In the genomic region with DNA sequence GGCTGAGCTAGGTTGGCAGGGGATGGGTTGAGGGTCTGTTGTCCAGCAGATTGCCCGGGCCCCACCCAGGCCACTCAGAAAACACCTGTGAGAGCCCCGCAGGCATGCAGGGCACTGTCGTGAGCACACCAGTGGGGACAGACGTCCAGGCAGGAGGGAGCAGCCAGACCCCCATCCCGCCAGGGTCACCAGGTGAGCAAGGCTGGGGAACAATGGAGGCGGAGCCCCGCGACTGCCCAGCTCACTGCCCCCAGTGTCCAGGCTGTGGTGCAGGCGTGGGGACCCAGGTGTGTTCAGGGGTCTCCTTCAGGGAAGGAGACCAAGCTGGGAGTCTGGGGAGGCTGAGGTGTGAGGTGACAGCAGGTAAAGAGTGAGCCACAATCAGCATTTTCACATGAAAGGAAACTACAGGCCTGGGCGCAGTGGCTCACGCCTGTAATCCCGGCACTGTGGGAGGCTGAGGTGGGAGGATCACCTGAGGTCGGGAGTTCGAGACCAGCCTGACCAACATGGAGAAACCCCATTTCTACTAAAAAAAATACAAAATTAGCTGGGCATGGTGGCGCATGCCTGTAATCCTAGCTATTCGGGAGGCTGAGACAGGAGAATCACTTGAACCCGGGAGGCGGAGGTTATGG, we compare ENCODE assay signal across 28 cellular contexts. TPM values are rescaled to one million over a fixed set of nuclear protein-coding genes. Genes with fewer than 3 reads are reported as not detected.
DNase-seq lines count a peak whose midpoint lies in the region; ATAC-seq and TF ChIP-seq lines count a peak whose summit lies in the region.
"Had no signal": no experiment of that assay in that cellular context is flagged by ENCODE, and none has a peak within 500 bp of the region (broad histone marks: within the 10 kb centered on the region; RNA-seq: fewer than 3 reads in every experiment).

No MANE protein-coding gene starts in this region.

- H3K27ac ChIP-seq in left lung (no peak overlapping the region), uterus (no peak overlapping the region)
- H3K27ac ChIP-seq: C4-2B, tibial artery had no signal

- peaks cover 10 to 99% of the 10 kb centered on the region in 2 donors for H3K27me3 ChIP-seq in left lung
- no peaks in the 10 kb centered on the region for H3K27me3 ChIP-seq in uterus

- intact Hi-C loops in natural killer cell (cut with micrococcal nuclease) (no loop called here), left lung (cut with DNase I) (no loop called here), uterus (cut with DNase I; ENCODE audit: low total_unique reads) (no loop called here)

- H3K4me3 ChIP-seq in left lung: no peak overlapping the region
- no peak overlapping the region for H3K4me3 ChIP-seq in uterus
- H3K4me3 ChIP-seq: smooth muscle cell, tibial artery had no signal

- no peak for ATAC-seq in natural killer cell treated with Interleukin-12 subunit alpha and Interleukin-12 subunit beta and Interleukin-15 and Interleukin-18, amount 100 ng/mL, for 72 hours
- ATAC-seq in natural killer cell (no peak), left lung (no peak), GM21390 (IDR thresholded peaks at IDR 0.05; ENCODE audit: unreplicated experiment) (no peak)
- ATAC-seq: esophagus mucosa, HCT116, PC-3 had no signal

- no peak overlapping the region for H3K4me3 Mint-ChIP-seq in natural killer cell treated with Interleukin-12 subunit alpha and Interleukin-12 subunit beta and Interleukin-15 and Interleukin-18, amount 100 ng/mL, for 72 hours
- no peak overlapping the region for H3K4me3 Mint-ChIP-seq in natural killer cell
- H3K4me3 Mint-ChIP-seq: central memory CD8-positive, alpha-beta T cell; dendritic cell treated with granulocyte-macrophage colony-stimulating factor and Interleukin-4, amounts not matched to agents 40 ng/mL and 50 ng/mL, for 4 days; naive B cell had no signal

- DNase-seq in natural killer cell treated with Interleukin-12 subunit alpha and Interleukin-12 subunit beta and Interleukin-15 and Interleukin-18, amount 100 ng/mL, for 72 hours (ENCODE audit: low spot score): peak; percentile 49
- DNase-seq in natural killer cell (no peak), SK-N-DZ (ENCODE audit: low spot score) (peak; percentile 2), left lung (peak; percentile 29 to 66), uterus (peak; percentile 11 to 14), Ammon's horn (ENCODE audit: low spot score) (no peak)
- DNase-seq: activated CD4-positive, alpha-beta T cell treated with anti-CD3 and anti-CD28 coated beads for 4 hours; activated CD8-positive, alpha-beta memory T cell treated with anti-CD3 and anti-CD28 coated beads for 24 hours; activated gamma-delta T cell; foreskin fibroblast; midbrain; naive B cell; NCI-H1417 treated with DMSO at 0.1 percent for 48 hours; NCI-H2029 treated with DMSO at 0.1 percent for 48 hours; NCI-H526 treated with DMSO at 0.1 percent for 48 hours; NK-92 treated with Interleukin-12 subunit alpha and Interleukin-12 subunit beta, amount 100 ng/mL, for 24 hours; nucleus accumbens; PC-3; SIG-M5 had no signal

- no peaks in the 10 kb centered on the region for H3K9me3 Mint-ChIP-seq in natural killer cell treated with Interleukin-12 subunit alpha and Interleukin-12 subunit beta and Interleukin-15 and Interleukin-18, amount 100 ng/mL, for 72 hours
- H3K9me3 Mint-ChIP-seq in natural killer cell: no peaks in the 10 kb centered on the region
- H3K9me3 Mint-ChIP-seq: central memory CD8-positive, alpha-beta T cell; dendritic cell treated with granulocyte-macrophage colony-stimulating factor and Interleukin-4, amounts not matched to agents 40 ng/mL and 50 ng/mL, for 4 days had no signal

- H3K4me1 ChIP-seq in left lung (no peaks in the 10 kb centered on the region), uterus (peaks cover 0 to 30% of the 10 kb centered on the region in 2 donors)
- H3K4me1 ChIP-seq: Caco-2 had no signal

- H3K36me3 ChIP-seq in left lung (no peaks in the 10 kb centered on the region), uterus (no peaks in the 10 kb centered on the region)
- H3K36me3 ChIP-seq: tibial artery had no signal

- H3K9me3 ChIP-seq in left lung: no peaks in the 10 kb centered on the region
- no peaks in the 10 kb centered on the region for H3K9me3 ChIP-seq in uterus
- H3K9me3 ChIP-seq: Caco-2, tibial artery had no signal

- H3K27ac Mint-ChIP-seq in natural killer cell treated with Interleukin-12 subunit alpha and Interleukin-12 subunit beta and Interleukin-15 and Interleukin-18, amount 100 ng/mL, for 72 hours: no peak overlapping the region
- H3K27ac Mint-ChIP-seq in natural killer cell: no peak overlapping the region
- H3K27ac Mint-ChIP-seq: dendritic cell treated with granulocyte-macrophage colony-stimulating factor and Interleukin-4, amounts not matched to agents 40 ng/mL and 50 ng/mL, for 4 days; naive B cell had no signal

- TF ChIP-seq CTCF in natural killer cell (IDR thresholded peaks at IDR 0.05) (no peak), left lung (IDR thresholded peaks at IDR 0.05) (no peak), uterus (IDR thresholded peaks at IDR 0.05) (no peak)

- H3K27me3 Mint-ChIP-seq in natural killer cell treated with Interleukin-12 subunit alpha and Interleukin-12 subunit beta and Interleukin-15 and Interleukin-18, amount 100 ng/mL, for 72 hours: peaks cover 8 to 28% of the 10 kb centered on the region in 2 donors
- H3K27me3 Mint-ChIP-seq in natural killer cell (ENCODE audit: low read depth in 2 of 2): peaks cover 18 to 30% of the 10 kb centered on the region in 2 donors

- H3K36me3 Mint-ChIP-seq in natural killer cell treated with Interleukin-12 subunit alpha and Interleukin-12 subunit beta and Interleukin-15 and Interleukin-18, amount 100 ng/mL, for 72 hours: no peaks in the 10 kb centered on the region
- no peaks in the 10 kb centered on the region for H3K36me3 Mint-ChIP-seq in natural killer cell
- H3K36me3 Mint-ChIP-seq: naive B cell had no signal

- TF ChIP-seq POLR2A in uterus (IDR thresholded peaks at IDR 0.05): no peak

- H3K4me1 Mint-ChIP-seq in natural killer cell treated with Interleukin-12 subunit alpha and Interleukin-12 subunit beta and Interleukin-15 and Interleukin-18, amount 100 ng/mL, for 72 hours (ENCODE audit: low read depth in 2 of 2): peaks cover 0 to 3% of the 10 kb centered on the region in 2 donors
- H3K4me1 Mint-ChIP-seq in natural killer cell: no peaks in the 10 kb centered on the region

RNA-seq across cellular contexts. Expression of a gene that starts 9.4 kb away (rescaled TPM):
- not detected for total RNA-seq in natural killer cell treated with Interleukin-12 subunit alpha and Interleukin-12 subunit beta and Interleukin-15 and Interleukin-18, amount 100 ng/mL, for 72 hours
- total RNA-seq in natural killer cell (not detected), left lung (10 to 100 TPM in 1 of 2 donors, 1 to 10 TPM in 1; 7.1 to 49.7 TPM), uterus (10 to 100 TPM in 2 of 4 donors, 1 to 10 TPM in 2; 1.0 to 40.7 (median 13.8) TPM)
- polyA plus RNA-seq in SK-N-DZ (2014; cell fraction: cytosol; rRNA removed): 123 and 149 TPM in 2 replicates
- 494 and 564 TPM in 2 replicates for polyA plus RNA-seq in SK-N-DZ (2014; cell fraction: nucleus; rRNA removed)

RNA-seq across cellular contexts. Expression of a gene that starts 44.7 kb away (rescaled TPM):
- total RNA-seq in natural killer cell treated with Interleukin-12 subunit alpha and Interleukin-12 subunit beta and Interleukin-15 and Interleukin-18, amount 100 ng/mL, for 72 hours: 100 to 1,000 TPM; 113 to 143 TPM
- total RNA-seq in natural killer cell: 10 to 100 TPM; 61.4 to 66.0 (median 61.8) TPM
- polyA plus RNA-seq in SK-N-DZ (2014; cell fraction: cytosol; rRNA removed): 118 and 119 TPM in 2 replicates
- polyA plus RNA-seq in SK-N-DZ (2014; cell fraction: nucleus; rRNA removed): 98.3 and 122 TPM in 2 replicates
- total RNA-seq in left lung: 10 to 100 TPM; 44.9 to 76.8 TPM
- 10 to 100 TPM; 21.8 to 58.8 (median 37.5) TPM for total RNA-seq in uterus

RNA-seq across cellular contexts. Expression of a gene that starts 46.0 kb away (rescaled TPM):
- total RNA-seq in natural killer cell treated with Interleukin-12 subunit alpha and Interleukin-12 subunit beta and Interleukin-15 and Interleukin-18, amount 100 ng/mL, for 72 hours: 10 to 100 TPM; 19.0 to 27.9 TPM
- 10 to 100 TPM; 17.8 to 33.5 (median 22.4) TPM for total RNA-seq in natural killer cell
- polyA plus RNA-seq in SK-N-DZ (2014; cell fraction: cytosol; rRNA removed): 17.9 and 35.0 TPM in 2 replicates
- 656 and 724 TPM in 2 replicates for polyA plus RNA-seq in SK-N-DZ (2014; cell fraction: nucleus; rRNA removed)
- 10 to 100 TPM; 11.8 to 17.9 TPM for total RNA-seq in left lung
- total RNA-seq in uterus: 10 to 100 TPM in 2 of 4 donors, 1 to 10 TPM in 2; 1.8 to 15.3 (median 9.6) TPM

RNA-seq across cellular contexts. Expression of a gene that starts 51.9 kb away (rescaled TPM):
- total RNA-seq in natural killer cell treated with Interleukin-12 subunit alpha and Interleukin-12 subunit beta and Interleukin-15 and Interleukin-18, amount 100 ng/mL, for 72 hours: 1 to 10 TPM; 1.4 TPM
- total RNA-seq in natural killer cell: 1 to 10 TPM; 1.3 to 1.9 (median 1.3) TPM
- polyA plus RNA-seq in SK-N-DZ (2014; cell fraction: cytosol; rRNA removed): 0.06 TPM in 1 of 2 replicates, not detected in the other
- 0.08 and 0.60 TPM in 2 replicates for polyA plus RNA-seq in SK-N-DZ (2014; cell fraction: nucleus; rRNA removed)
- 1 to 10 TPM; 3.8 to 5.1 TPM for total RNA-seq in left lung
- total RNA-seq in uterus: 1 to 10 TPM in 1 of 4 donors, not detected in 3; 1.1 TPM

Comparison
In these comparisons a context has a peak if more than half of its experiments do, and no peak if none do; other contexts are left out.
1. DNase-seq: peak in natural killer cell treated with Interleukin-12 subunit alpha and Interleukin-12 subunit beta and Interleukin-15 and Interleukin-18, amount 100 ng/mL, for 72 hours (single experiment), SK-N-DZ (single experiment), left lung (2 of 2) and uterus (2 of 2); none in natural killer cell (single experiment) and Ammon's horn (single experiment).